In genomic region chr2:72008608-72009007, GRCh38 we compare ENCODE assay signal across 20 cellular contexts.
"Had no signal": no experiment of that assay in that cellular context is flagged by ENCODE, and none has a peak within 500 bp of the region (broad histone marks: within the 10 kb centered on the region; RNA-seq: fewer than 3 reads in every experiment).

No MANE protein-coding gene starts in this region.

- H3K36me3 Mint-ChIP-seq: activated naive CD4-positive, alpha-beta T cell treated with anti-CD3 and anti-CD28 coated beads, Interleukin-2, amount 50 U/mL, for 24 hours; brain; natural killer cell treated with Interleukin-12 subunit alpha and Interleukin-12 subunit beta and Interleukin-15 and Interleukin-18, amount 100 ng/mL, for 72 hours; WTC11 had no signal

- H3K4me3 ChIP-seq: esophagus squamous epithelium, gastroesophageal sphincter, left lung, ovary, psoas muscle, thyroid gland had no signal

- H3K27me3 ChIP-seq: ovary, thyroid gland had no signal

- ATAC-seq: effector memory CD8-positive, alpha-beta T cell; gastroesophageal sphincter; left lung; natural killer cell treated with Interleukin-12 subunit alpha and Interleukin-12 subunit beta and Interleukin-15 and Interleukin-18, amount 100 ng/mL, for 72 hours; psoas muscle; right cardiac atrium; stimulated activated naive CD8-positive, alpha-beta T cell treated with anti-CD3 and anti-CD28 coated beads, Interleukin-15, Interleukin-2, amounts not matched to agents 100 U/mL and 50 U/mL, for 24 hours; WTC11 had no signal

- H3K9me3 ChIP-seq: esophagus squamous epithelium, gastroesophageal sphincter, left lung, ovary, psoas muscle, thyroid gland had no signal

- H3K27ac ChIP-seq: esophagus squamous epithelium, gastroesophageal sphincter, left lung, ovary, psoas muscle, thyroid gland had no signal

- H3K4me1 Mint-ChIP-seq: activated naive CD4-positive, alpha-beta T cell treated with anti-CD3 and anti-CD28 coated beads, Interleukin-2, amount 50 U/mL, for 24 hours had no signal

- H3K27me3 Mint-ChIP-seq: activated naive CD4-positive, alpha-beta T cell treated with anti-CD3 and anti-CD28 coated beads, Interleukin-2, amount 50 U/mL, for 24 hours had no signal

- H3K4me1 ChIP-seq: gastroesophageal sphincter, left lung, psoas muscle, thyroid gland had no signal

- H3K27ac Mint-ChIP-seq: activated naive CD4-positive, alpha-beta T cell treated with anti-CD3 and anti-CD28 coated beads, Interleukin-2, amount 50 U/mL, for 24 hours; brain; effector memory CD8-positive, alpha-beta T cell; natural killer cell treated with Interleukin-12 subunit alpha and Interleukin-12 subunit beta and Interleukin-15 and Interleukin-18, amount 100 ng/mL, for 72 hours; WTC11 had no signal

- H3K36me3 ChIP-seq: esophagus squamous epithelium, gastroesophageal sphincter, left lung, ovary, thyroid gland had no signal

- H3K4me3 Mint-ChIP-seq: activated naive CD4-positive, alpha-beta T cell treated with anti-CD3 and anti-CD28 coated beads, Interleukin-2, amount 50 U/mL, for 24 hours; brain; effector memory CD8-positive, alpha-beta T cell; natural killer cell treated with Interleukin-12 subunit alpha and Interleukin-12 subunit beta and Interleukin-15 and Interleukin-18, amount 100 ng/mL, for 72 hours; WTC11 had no signal

- DNase-seq: activated CD4-positive, alpha-beta T cell treated with anti-CD3 and anti-CD28 coated beads, Interleukin-2, amount 50 U/mL, for 48 hours; activated effector memory CD4-positive, alpha-beta T cell treated with anti-CD3 and anti-CD28 coated beads, Interleukin-2, amount 50 U/mL, for 16 hours; activated T-cell treated with anti-CD3 and anti-CD28 coated beads for 4 hours; aorta; effector memory CD8-positive, alpha-beta T cell; esophagus squamous epithelium; ovary; psoas muscle; right cardiac atrium; stimulated activated CD4-positive, alpha-beta T cell treated with anti-CD3 and anti-CD28 coated beads, Interleukin-12 subunit alpha, Interleukin-12 subunit beta, amount 100 ng/mL, for 4 hours; stimulated activated CD4-positive, alpha-beta T cell treated with anti-CD3 and anti-CD28 coated beads, Interleukin-4, amount 100 ng/mL, for 4 hours; stimulated activated naive CD8-positive, alpha-beta T cell treated with anti-CD3 and anti-CD28 coated beads, Interleukin-15, Interleukin-2, amounts not matched to agents 100 U/mL and 50 U/mL, for 24 hours; T-helper 9 cell had no signal

- H3K9me3 Mint-ChIP-seq: activated naive CD4-positive, alpha-beta T cell treated with anti-CD3 and anti-CD28 coated beads, Interleukin-2, amount 50 U/mL, for 24 hours; brain; effector memory CD8-positive, alpha-beta T cell; natural killer cell treated with Interleukin-12 subunit alpha and Interleukin-12 subunit beta and Interleukin-15 and Interleukin-18, amount 100 ng/mL, for 72 hours; WTC11 had no signal
